Comparison of ENCODE assay signal across 1 cellular context in the genomic region with DNA sequence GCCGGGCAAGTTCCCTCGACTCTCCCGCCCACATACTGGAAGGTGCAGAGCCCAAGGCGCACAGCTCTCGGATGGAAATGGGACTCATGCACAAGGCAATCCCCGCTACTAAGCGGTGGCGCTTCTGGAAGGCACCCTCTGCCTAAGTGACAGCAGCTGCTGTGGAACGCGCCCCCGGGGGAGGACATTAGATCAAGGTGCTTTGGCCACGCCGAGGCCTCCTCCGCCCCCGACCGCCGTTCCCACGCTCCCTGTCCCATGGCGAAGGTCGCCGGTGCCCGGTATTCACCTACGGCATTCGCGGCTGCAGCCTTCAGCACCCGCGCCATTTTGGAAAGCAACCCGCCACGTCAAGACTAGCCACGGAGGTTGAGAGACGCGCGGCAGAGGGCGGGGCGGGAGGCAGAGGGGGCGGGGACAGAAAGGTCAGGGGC.
TF ChIP-seq lines count a peak whose summit lies in the region.

A gene (minus strand): TSS at position 339 of the 434 bp plus-strand sequence. CDS start 10 bp downstream, at position 329.

TF ChIP-seq in HepG2, 621 proteins besides CTCF, POLR2A, EP300 and RAD21 (continued from another document and continues in another):
- TF ChIP-seq, protein P1, sequence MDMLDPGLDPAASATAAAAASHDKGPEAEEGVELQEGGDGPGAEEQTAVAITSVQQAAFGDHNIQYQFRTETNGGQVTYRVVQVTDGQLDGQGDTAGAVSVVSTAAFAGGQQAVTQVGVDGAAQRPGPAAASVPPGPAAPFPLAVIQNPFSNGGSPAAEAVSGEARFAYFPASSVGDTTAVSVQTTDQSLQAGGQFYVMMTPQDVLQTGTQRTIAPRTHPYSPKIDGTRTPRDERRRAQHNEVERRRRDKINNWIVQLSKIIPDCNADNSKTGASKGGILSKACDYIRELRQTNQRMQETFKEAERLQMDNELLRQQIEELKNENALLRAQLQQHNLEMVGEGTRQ (IDR thresholded peaks at IDR 0.05; ENCODE audit: low read depth, low read length), result peak; percentile 4; the same call in 1 of the 2 replicates
- TF ChIP-seq, protein P1 (CRISPR knock-in tag; IDR thresholded peaks at IDR 0.05; ENCODE audit: borderline replicate concordance), result peak; percentile 16; the same call in 1 of the 2 replicates
- TF ChIP-seq ASH2L (IDR thresholded peaks at IDR 0.05; ENCODE audit: insufficient read length, low read depth, low read length) (peak; percentile 95), ZFYVE20 (CRISPR knock-in tag; IDR thresholded peaks at IDR 0.05; ENCODE audit: borderline replicate concordance, low read depth) (no peak), KDM1A (CRISPR knock-in tag; IDR thresholded peaks at IDR 0.05) (no peak), SSRP1 (CRISPR knock-in tag; IDR thresholded peaks at IDR 0.05) (0 out of 2 replicates have a peak, but pooled peaks have one; percentile 44), MTF2 (CRISPR knock-in tag; IDR thresholded peaks at IDR 0.05; ENCODE audit: borderline replicate concordance) (no peak), FOXJ3 (CRISPR knock-in tag; IDR thresholded peaks at IDR 0.05; ENCODE audit: borderline replicate concordance) (no peak; the same call in none of the 2 replicates), PLRG1 (conservative IDR thresholded peaks at IDR 0.05) (no peak), MYC (CRISPR knock-in tag; IDR thresholded peaks at IDR 0.05; ENCODE audit: borderline replicate concordance) (no peak), ZBTB38 (CRISPR knock-in tag; IDR thresholded peaks at IDR 0.05) (peak; percentile 94), YEATS2 (CRISPR knock-in tag; IDR thresholded peaks at IDR 0.05; ENCODE audit: borderline replicate concordance) (no peak; the same call in 1 of the 2 replicates), CCAR2 (optimal IDR thresholded peaks at IDR 0.05; ENCODE audit: low read depth, low read length) (no peak), NR2C2 (CRISPR knock-in tag; IDR thresholded peaks at IDR 0.05; ENCODE audit: borderline replicate concordance) (no peak), AKAP8 (CRISPR knock-in tag; IDR thresholded peaks at IDR 0.05) (peak; percentile 82), EZH2 (conservative IDR thresholded peaks at IDR 0.05; ENCODE audit: low read depth, low read length) (no peak), TP53 (CRISPR knock-in tag; conservative IDR thresholded peaks at IDR 0.05) (peak; percentile 41; the same call in 1 of the 2 replicates), GTF3A (CRISPR knock-in tag; conservative IDR thresholded peaks at IDR 0.05) (peak; percentile 59), ZFP36L2 (CRISPR knock-in tag; IDR thresholded peaks at IDR 0.05) (no peak; the same call in 1 of the 2 replicates), ZNF253 (CRISPR knock-in tag; IDR thresholded peaks at IDR 0.05; ENCODE audit: borderline replicate concordance) (peak; percentile 76; the same call in 1 of the 2 replicates), ZNF572 (CRISPR knock-in tag; IDR thresholded peaks at IDR 0.05) (peak; percentile 97), TRIM24 (CRISPR knock-in tag; IDR thresholded peaks at IDR 0.05) (no peak), HIVEP1 (CRISPR knock-in tag; IDR thresholded peaks at IDR 0.05) (peak; percentile 39; the same call in 1 of the 2 replicates), ZNF343 (CRISPR knock-in tag; IDR thresholded peaks at IDR 0.05) (0 out of 2 replicates have a peak, but pooled peaks have one; percentile 26), ZNF781 (CRISPR knock-in tag; IDR thresholded peaks at IDR 0.05; ENCODE audit: borderline replicate concordance, not compliant biosample characterization) (peak; percentile 67), DNMT1 (CRISPR knock-in tag; IDR thresholded peaks at IDR 0.05) (0 out of 2 replicates have a peak, but pooled peaks have one; percentile 75), MIER3 (CRISPR knock-in tag; IDR thresholded peaks at IDR 0.05; ENCODE audit: borderline replicate concordance) (peak; percentile 57; the same call in 1 of the 2 replicates), KLF11 (CRISPR knock-in tag; IDR thresholded peaks at IDR 0.05) (no peak; the same call in 1 of the 2 replicates), SPEN (CRISPR knock-in tag; IDR thresholded peaks at IDR 0.05; ENCODE audit: low read depth) (no peak; the same call in 1 of the 2 replicates), HDAC1 (CRISPR knock-in tag; IDR thresholded peaks at IDR 0.05) (peak; percentile 75), ZNF850 (CRISPR knock-in tag; conservative IDR thresholded peaks at IDR 0.05) (no peak), ZNF547 (CRISPR knock-in tag; IDR thresholded peaks at IDR 0.05) (0 out of 2 replicates have a peak, but pooled peaks have one; percentile 52), FOXC1 (CRISPR knock-in tag; IDR thresholded peaks at IDR 0.05; ENCODE audit: borderline replicate concordance) (no peak; the same call in 1 of the 2 replicates), KDM5A (IDR thresholded peaks at IDR 0.05; ENCODE audit: borderline replicate concordance, low read length) (peak; percentile 45; the same call in 1 of the 2 replicates), RFX1 (IDR thresholded peaks at IDR 0.05) (no peak), NKX3-1 (CRISPR knock-in tag; IDR thresholded peaks at IDR 0.05) (no peak; the same call in 1 of the 2 replicates), FOSL2 (CRISPR knock-in tag; IDR thresholded peaks at IDR 0.05) (0 out of 2 replicates have a peak, but pooled peaks have one; percentile 10), ZNF263 (CRISPR knock-in tag; IDR thresholded peaks at IDR 0.05) (no peak; the same call in 1 of the 2 replicates), PAF1 (CRISPR knock-in tag; IDR thresholded peaks at IDR 0.05) (no peak), MAF1 (CRISPR knock-in tag; IDR thresholded peaks at IDR 0.05; ENCODE audit: borderline replicate concordance) (peak; percentile 28; the same call in 1 of the 2 replicates)
- TF ChIP-seq, protein P2, sequence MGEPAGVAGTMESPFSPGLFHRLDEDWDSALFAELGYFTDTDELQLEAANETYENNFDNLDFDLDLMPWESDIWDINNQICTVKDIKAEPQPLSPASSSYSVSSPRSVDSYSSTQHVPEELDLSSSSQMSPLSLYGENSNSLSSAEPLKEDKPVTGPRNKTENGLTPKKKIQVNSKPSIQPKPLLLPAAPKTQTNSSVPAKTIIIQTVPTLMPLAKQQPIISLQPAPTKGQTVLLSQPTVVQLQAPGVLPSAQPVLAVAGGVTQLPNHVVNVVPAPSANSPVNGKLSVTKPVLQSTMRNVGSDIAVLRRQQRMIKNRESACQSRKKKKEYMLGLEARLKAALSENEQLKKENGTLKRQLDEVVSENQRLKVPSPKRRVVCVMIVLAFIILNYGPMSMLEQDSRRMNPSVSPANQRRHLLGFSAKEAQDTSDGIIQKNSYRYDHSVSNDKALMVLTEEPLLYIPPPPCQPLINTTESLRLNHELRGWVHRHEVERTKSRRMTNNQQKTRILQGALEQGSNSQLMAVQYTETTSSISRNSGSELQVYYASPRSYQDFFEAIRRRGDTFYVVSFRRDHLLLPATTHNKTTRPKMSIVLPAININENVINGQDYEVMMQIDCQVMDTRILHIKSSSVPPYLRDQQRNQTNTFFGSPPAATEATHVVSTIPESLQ (CRISPR knock-in tag; conservative IDR thresholded peaks at IDR 0.05), result no peak
- TF ChIP-seq, protein P3, sequence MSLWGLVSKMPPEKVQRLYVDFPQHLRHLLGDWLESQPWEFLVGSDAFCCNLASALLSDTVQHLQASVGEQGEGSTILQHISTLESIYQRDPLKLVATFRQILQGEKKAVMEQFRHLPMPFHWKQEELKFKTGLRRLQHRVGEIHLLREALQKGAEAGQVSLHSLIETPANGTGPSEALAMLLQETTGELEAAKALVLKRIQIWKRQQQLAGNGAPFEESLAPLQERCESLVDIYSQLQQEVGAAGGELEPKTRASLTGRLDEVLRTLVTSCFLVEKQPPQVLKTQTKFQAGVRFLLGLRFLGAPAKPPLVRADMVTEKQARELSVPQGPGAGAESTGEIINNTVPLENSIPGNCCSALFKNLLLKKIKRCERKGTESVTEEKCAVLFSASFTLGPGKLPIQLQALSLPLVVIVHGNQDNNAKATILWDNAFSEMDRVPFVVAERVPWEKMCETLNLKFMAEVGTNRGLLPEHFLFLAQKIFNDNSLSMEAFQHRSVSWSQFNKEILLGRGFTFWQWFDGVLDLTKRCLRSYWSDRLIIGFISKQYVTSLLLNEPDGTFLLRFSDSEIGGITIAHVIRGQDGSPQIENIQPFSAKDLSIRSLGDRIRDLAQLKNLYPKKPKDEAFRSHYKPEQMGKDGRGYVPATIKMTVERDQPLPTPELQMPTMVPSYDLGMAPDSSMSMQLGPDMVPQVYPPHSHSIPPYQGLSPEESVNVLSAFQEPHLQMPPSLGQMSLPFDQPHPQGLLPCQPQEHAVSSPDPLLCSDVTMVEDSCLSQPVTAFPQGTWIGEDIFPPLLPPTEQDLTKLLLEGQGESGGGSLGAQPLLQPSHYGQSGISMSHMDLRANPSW (CRISPR knock-in tag; IDR thresholded peaks at IDR 0.05; ENCODE audit: borderline replicate concordance), result no peak; the same call in 1 of the 2 replicates
- TF ChIP-seq, protein P4, sequence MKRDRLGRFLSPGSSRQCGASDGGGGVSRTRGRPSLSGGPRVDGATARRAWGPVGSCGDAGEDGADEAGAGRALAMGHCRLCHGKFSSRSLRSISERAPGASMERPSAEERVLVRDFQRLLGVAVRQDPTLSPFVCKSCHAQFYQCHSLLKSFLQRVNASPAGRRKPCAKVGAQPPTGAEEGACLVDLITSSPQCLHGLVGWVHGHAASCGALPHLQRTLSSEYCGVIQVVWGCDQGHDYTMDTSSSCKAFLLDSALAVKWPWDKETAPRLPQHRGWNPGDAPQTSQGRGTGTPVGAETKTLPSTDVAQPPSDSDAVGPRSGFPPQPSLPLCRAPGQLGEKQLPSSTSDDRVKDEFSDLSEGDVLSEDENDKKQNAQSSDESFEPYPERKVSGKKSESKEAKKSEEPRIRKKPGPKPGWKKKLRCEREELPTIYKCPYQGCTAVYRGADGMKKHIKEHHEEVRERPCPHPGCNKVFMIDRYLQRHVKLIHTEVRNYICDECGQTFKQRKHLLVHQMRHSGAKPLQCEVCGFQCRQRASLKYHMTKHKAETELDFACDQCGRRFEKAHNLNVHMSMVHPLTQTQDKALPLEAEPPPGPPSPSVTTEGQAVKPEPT (CRISPR knock-in tag; IDR thresholded peaks at IDR 0.05; ENCODE audit: low read depth), result no peak
- TF ChIP-seq, protein P5, sequence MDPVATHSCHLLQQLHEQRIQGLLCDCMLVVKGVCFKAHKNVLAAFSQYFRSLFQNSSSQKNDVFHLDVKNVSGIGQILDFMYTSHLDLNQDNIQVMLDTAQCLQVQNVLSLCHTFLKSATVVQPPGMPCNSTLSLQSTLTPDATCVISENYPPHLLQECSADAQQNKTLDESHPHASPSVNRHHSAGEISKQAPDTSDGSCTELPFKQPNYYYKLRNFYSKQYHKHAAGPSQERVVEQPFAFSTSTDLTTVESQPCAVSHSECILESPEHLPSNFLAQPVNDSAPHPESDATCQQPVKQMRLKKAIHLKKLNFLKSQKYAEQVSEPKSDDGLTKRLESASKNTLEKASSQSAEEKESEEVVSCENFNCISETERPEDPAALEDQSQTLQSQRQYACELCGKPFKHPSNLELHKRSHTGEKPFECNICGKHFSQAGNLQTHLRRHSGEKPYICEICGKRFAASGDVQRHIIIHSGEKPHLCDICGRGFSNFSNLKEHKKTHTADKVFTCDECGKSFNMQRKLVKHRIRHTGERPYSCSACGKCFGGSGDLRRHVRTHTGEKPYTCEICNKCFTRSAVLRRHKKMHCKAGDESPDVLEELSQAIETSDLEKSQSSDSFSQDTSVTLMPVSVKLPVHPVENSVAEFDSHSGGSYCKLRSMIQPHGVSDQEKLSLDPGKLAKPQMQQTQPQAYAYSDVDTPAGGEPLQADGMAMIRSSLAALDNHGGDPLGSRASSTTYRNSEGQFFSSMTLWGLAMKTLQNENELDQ (CRISPR knock-in tag; IDR thresholded peaks at IDR 0.05; ENCODE audit: borderline replicate concordance), result peak; percentile 36; the same call in 1 of the 2 replicates
- TF ChIP-seq, protein P6, sequence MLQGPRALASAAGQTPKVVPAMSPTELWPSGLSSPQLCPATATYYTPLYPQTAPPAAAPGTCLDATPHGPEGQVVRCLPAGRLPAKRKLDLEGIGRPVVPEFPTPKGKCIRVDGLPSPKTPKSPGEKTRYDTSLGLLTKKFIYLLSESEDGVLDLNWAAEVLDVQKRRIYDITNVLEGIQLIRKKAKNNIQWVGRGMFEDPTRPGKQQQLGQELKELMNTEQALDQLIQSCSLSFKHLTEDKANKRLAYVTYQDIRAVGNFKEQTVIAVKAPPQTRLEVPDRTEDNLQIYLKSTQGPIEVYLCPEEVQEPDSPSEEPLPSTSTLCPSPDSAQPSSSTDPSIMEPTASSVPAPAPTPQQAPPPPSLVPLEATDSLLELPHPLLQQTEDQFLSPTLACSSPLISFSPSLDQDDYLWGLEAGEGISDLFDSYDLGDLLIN (CRISPR knock-in tag; IDR thresholded peaks at IDR 0.05; ENCODE audit: borderline replicate concordance), result peak; percentile 89; the same call in 1 of the 2 replicates
- TF ChIP-seq, protein P7, sequence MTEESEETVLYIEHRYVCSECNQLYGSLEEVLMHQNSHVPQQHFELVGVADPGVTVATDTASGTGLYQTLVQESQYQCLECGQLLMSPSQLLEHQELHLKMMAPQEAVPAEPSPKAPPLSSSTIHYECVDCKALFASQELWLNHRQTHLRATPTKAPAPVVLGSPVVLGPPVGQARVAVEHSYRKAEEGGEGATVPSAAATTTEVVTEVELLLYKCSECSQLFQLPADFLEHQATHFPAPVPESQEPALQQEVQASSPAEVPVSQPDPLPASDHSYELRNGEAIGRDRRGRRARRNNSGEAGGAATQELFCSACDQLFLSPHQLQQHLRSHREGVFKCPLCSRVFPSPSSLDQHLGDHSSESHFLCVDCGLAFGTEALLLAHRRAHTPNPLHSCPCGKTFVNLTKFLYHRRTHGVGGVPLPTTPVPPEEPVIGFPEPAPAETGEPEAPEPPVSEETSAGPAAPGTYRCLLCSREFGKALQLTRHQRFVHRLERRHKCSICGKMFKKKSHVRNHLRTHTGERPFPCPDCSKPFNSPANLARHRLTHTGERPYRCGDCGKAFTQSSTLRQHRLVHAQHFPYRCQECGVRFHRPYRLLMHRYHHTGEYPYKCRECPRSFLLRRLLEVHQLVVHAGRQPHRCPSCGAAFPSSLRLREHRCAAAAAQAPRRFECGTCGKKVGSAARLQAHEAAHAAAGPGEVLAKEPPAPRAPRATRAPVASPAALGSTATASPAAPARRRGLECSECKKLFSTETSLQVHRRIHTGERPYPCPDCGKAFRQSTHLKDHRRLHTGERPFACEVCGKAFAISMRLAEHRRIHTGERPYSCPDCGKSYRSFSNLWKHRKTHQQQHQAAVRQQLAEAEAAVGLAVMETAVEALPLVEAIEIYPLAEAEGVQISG (CRISPR knock-in tag; IDR thresholded peaks at IDR 0.05), result no peak; the same call in 1 of the 2 replicates
- TF ChIP-seq, protein P8, sequence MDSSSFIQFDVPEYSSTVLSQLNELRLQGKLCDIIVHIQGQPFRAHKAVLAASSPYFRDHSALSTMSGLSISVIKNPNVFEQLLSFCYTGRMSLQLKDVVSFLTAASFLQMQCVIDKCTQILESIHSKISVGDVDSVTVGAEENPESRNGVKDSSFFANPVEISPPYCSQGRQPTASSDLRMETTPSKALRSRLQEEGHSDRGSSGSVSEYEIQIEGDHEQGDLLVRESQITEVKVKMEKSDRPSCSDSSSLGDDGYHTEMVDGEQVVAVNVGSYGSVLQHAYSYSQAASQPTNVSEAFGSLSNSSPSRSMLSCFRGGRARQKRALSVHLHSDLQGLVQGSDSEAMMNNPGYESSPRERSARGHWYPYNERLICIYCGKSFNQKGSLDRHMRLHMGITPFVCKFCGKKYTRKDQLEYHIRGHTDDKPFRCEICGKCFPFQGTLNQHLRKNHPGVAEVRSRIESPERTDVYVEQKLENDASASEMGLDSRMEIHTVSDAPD (CRISPR knock-in tag; IDR thresholded peaks at IDR 0.05), result peak; percentile 33; the same call in 1 of the 2 replicates
